ENCODE assay signal across 14 cellular contexts in genomic region chr1:33045814-33046213, GRCh38. TPM values are rescaled to one million over a fixed set of nuclear protein-coding genes. Genes with fewer than 3 reads are reported as not detected.
DNase-seq lines count a peak whose midpoint lies in the region; ATAC-seq, FAIRE-seq and TF ChIP-seq lines count a peak whose summit lies in the region.
"Had no signal": no experiment of that assay in that cellular context is flagged by ENCODE, and none has a peak within 500 bp of the region (broad histone marks: within the 10 kb centered on the region; RNA-seq: fewer than 3 reads in every experiment).

No MANE protein-coding gene starts in this region.

- no peak overlapping the region for H3K4me3 Mint-ChIP-seq in astrocyte (ENCODE audit: unreplicated experiment)
- H3K4me3 Mint-ChIP-seq: memory B cell had no signal

- ATAC-seq in psoas muscle (peak; percentile 37 to 67 (median 56)), GM18873 (IDR thresholded peaks at IDR 0.05; ENCODE audit: low FRiP score, unreplicated experiment) (no peak), HG03135 (IDR thresholded peaks at IDR 0.05; ENCODE audit: unreplicated experiment) (no peak)

- WGBS in psoas muscle, 3 donors: 47 to 60% (median 51%) methylated on average over 6 of the region's 6 CpGs

- no peak overlapping the region for H3K4me2 ChIP-seq in astrocyte (ENCODE audit: low read length)
- H3K4me2 ChIP-seq: A549 had no signal

- peaks cover 29% of the 10 kb centered on the region for H3K4me1 Mint-ChIP-seq in astrocyte (ENCODE audit: low read depth, unreplicated experiment)
- H3K4me1 Mint-ChIP-seq: memory B cell had no signal

- H3K36me3 Mint-ChIP-seq in astrocyte (ENCODE audit: low read depth, unreplicated experiment): no peaks in the 10 kb centered on the region

- peaks cover 6% of the 10 kb centered on the region for H3K9me3 Mint-ChIP-seq in astrocyte (ENCODE audit: unreplicated experiment)

- H3K27me3 Mint-ChIP-seq in astrocyte (ENCODE audit: low read depth, unreplicated experiment): no peaks in the 10 kb centered on the region

- H3K4me3 ChIP-seq in astrocyte (ENCODE audit: insufficient read depth, low read depth, low read length): no peak overlapping the region
- H3K4me3 ChIP-seq in psoas muscle: no peak overlapping the region
- H3K4me3 ChIP-seq: A549, SJSA1, suprapubic skin had no signal

- peak overlapping the region; percentile 48 for H3K27ac Mint-ChIP-seq in astrocyte (ENCODE audit: unreplicated experiment)
- H3K27ac Mint-ChIP-seq: memory B cell had no signal

- FAIRE-seq in astrocyte (lab: Jason Lieb, UNC): no peak
- FAIRE-seq: A549 had no signal

- H4K20me1 ChIP-seq in astrocyte (ENCODE audit: insufficient read depth, low read length): no peaks in the 10 kb centered on the region

- H3K27me3 ChIP-seq in astrocyte (ENCODE audit: insufficient read depth, low read length) (no peaks in the 10 kb centered on the region), psoas muscle (ENCODE audit: insufficient read depth in 3 of 3, low read length in 2 of 3) (no peaks in the 10 kb centered on the region)
- H3K27me3 ChIP-seq: SJSA1, suprapubic skin had no signal

- no peaks in the 10 kb centered on the region for H3K9me3 ChIP-seq in astrocyte (ENCODE audit: insufficient read depth, low read depth, low read length)
- H3K9me3 ChIP-seq in psoas muscle: no peaks in the 10 kb centered on the region
- H3K9me3 ChIP-seq: A549, SJSA1, suprapubic skin had no signal

- no peak for TF ChIP-seq CTCF in astrocyte (IDR thresholded peaks at IDR 0.05; ENCODE audit: insufficient read depth, low read depth, low read length)
- TF ChIP-seq CTCF in psoas muscle (IDR thresholded peaks at IDR 0.05): no peak

- H3K27ac ChIP-seq in astrocyte (ENCODE audit: low read depth, low read length) (no peak overlapping the region), psoas muscle (no peak overlapping the region)
- H3K27ac ChIP-seq: SJSA1, suprapubic skin had no signal

- H3K36me3 ChIP-seq in astrocyte (ENCODE audit: insufficient read depth, low read length) (no peaks in the 10 kb centered on the region), psoas muscle (ENCODE audit: insufficient read depth in 1 of 2, low read depth in 1 of 2) (no peaks in the 10 kb centered on the region)
- H3K36me3 ChIP-seq: SJSA1, suprapubic skin had no signal

- H2AFZ ChIP-seq in astrocyte (ENCODE audit: low read depth, low read length): no peak overlapping the region

- H3K4me1 ChIP-seq in astrocyte (ENCODE audit: insufficient read depth, low read length) (peaks cover 12% of the 10 kb centered on the region), psoas muscle (peaks cover 10% of the 10 kb centered on the region)

- intact Hi-C loops in psoas muscle (cut with DNase I): no loop called here

- no peak overlapping the region for H3K9ac ChIP-seq in astrocyte (ENCODE audit: low read length)

- DNase-seq in NK-92 treated with Interleukin-12 subunit alpha and Interleukin-12 subunit beta, amount 100 ng/mL, for 24 hours (lab: John Stamatoyannopoulos, UW): peak; percentile 57
- DNase-seq in NK-92 (lab: John Stamatoyannopoulos, UW; ENCODE audit: unreplicated experiment) (no peak), NOMO-1 treated with DMSO at 0.1 percent for 48 hours (lab: John Stamatoyannopoulos, UW; ENCODE audit: unreplicated experiment) (peak; percentile 86), astrocyte (ENCODE audit: low read depth) (no peak), psoas muscle (no peak), GM03348 (ENCODE audit: low spot score) (no peak)
- DNase-seq: DMS79, hippocampal formation had no signal

- H3K79me2 ChIP-seq in astrocyte (ENCODE audit: insufficient read depth, low read length): no peaks in the 10 kb centered on the region

RNA-seq across cellular contexts. Expression of gene AK2, which starts 9.1 kb away (rescaled TPM):
- 126 and 138 TPM in 2 replicates for total RNA-seq in astrocyte
- 100 to 1,000 TPM; 108 to 206 (median 130) TPM for total RNA-seq in psoas muscle
- 100 to 1,000 TPM; 152 to 270 (median 169) TPM for polyA plus RNA-seq in psoas muscle

RNA-seq across cellular contexts. Expression of gene AZIN2, which starts 35.1 kb away (rescaled TPM):
- total RNA-seq in astrocyte: 10.1 and 15.6 TPM in 2 replicates
- total RNA-seq in psoas muscle: 1 to 10 TPM in 2 of 4 donors, under 1 TPM in 2; 0.17 to 3.5 (median 1.1) TPM
- 1 to 10 TPM in 1 of 3 donors, under 1 TPM in 2; 0.25 to 1.7 (median 0.61) TPM for polyA plus RNA-seq in psoas muscle

Comparison
In these comparisons a context has a peak if more than half of its experiments do, and no peak if none do; other contexts are left out.
1. DNase-seq: peak in NK-92 treated with Interleukin-12 subunit alpha and Interleukin-12 subunit beta, amount 100 ng/mL, for 24 hours (single experiment) and NOMO-1 treated with DMSO at 0.1 percent for 48 hours (single experiment); none in NK-92 (single experiment), astrocyte (single experiment), psoas muscle (0 of 2) and GM03348 (single experiment).
2. ATAC-seq: peak in psoas muscle (4 of 4); none in GM18873 (single experiment) and HG03135 (single experiment).